30 cellular contexts compared by ENCODE assay signal in genomic region chr7:5330288-5330687, GRCh38.
"Had no signal": no experiment of that assay in that cellular context is flagged by ENCODE, and none has a peak within 500 bp of the region (broad histone marks: within the 10 kb centered on the region; RNA-seq: fewer than 3 reads in every experiment).

No MANE protein-coding gene starts in this region.

- DNase-seq: hippocampal formation; left colon; lower lobe of right lung; mammary epithelial cell; mesendoderm; naive B cell; natural killer cell; nephron progenitor cell; occipital lobe; ovary; retina; right cardiac atrium; sigmoid colon; small intestine; spleen; stimulated activated CD4-positive, alpha-beta T cell treated with anti-CD3 and anti-CD28 coated beads, Interleukin-4, amount 100 ng/mL, for 24 hours; stimulated activated naive CD4-positive, alpha-beta T cell; tibial artery; trophoblast cell; upper lobe of right lung; uterus had no signal

- H3K36me3 ChIP-seq: neural progenitor cell, ovary, uterus had no signal

- H3K9ac ChIP-seq: neural progenitor cell had no signal

- H3K27me3 ChIP-seq: left lung, neural progenitor cell, neutrophil, ovary, sigmoid colon, spleen, suprapubic skin, tibial artery, upper lobe of right lung, uterus had no signal

- H3K36me3 Mint-ChIP-seq: natural killer cell had no signal

- H3K27me3 Mint-ChIP-seq: naive B cell; stimulated activated naive CD8-positive, alpha-beta T cell treated with anti-CD3 and anti-CD28 coated beads, Interleukin-15, Interleukin-2, amounts not matched to agents 100 ng/mL and 50 ng/mL, for 24 hours had no signal

- H3K4me1 Mint-ChIP-seq: nephron progenitor cell, neural progenitor cell had no signal

- H3K4me1 ChIP-seq: lower lobe of right lung, neural progenitor cell, prostate gland, suprapubic skin, tibial artery, upper lobe of right lung, uterus had no signal

- H3K9me3 ChIP-seq: left lung, lower lobe of right lung, neutrophil, ovary, prostate gland, sigmoid colon, spleen, suprapubic skin, thoracic aorta, tibial artery, upper lobe of right lung, uterus had no signal

- H3K4me3 Mint-ChIP-seq: mesothelial cell of epicardium; nephron progenitor cell; neural progenitor cell; stimulated activated effector memory CD8-positive, alpha-beta T cell treated with anti-CD3 and anti-CD28 coated beads, Interleukin-12 subunit alpha, Interleukin-12 subunit beta, amount 100 ng/mL, for 72 hours; stimulated activated naive CD8-positive, alpha-beta T cell treated with anti-CD3 and anti-CD28 coated beads, Interleukin-15, Interleukin-2, amounts not matched to agents 100 ng/mL and 50 ng/mL, for 24 hours had no signal

- ATAC-seq: left colon; left lung; lower lobe of right lung; natural killer cell; right cardiac atrium; stimulated activated effector memory CD8-positive, alpha-beta T cell treated with anti-CD3 and anti-CD28 coated beads, Interleukin-12 subunit alpha, Interleukin-12 subunit beta, amount 100 ng/mL, for 72 hours; upper lobe of right lung had no signal

- H3K4me3 ChIP-seq: left lung, lower lobe of right lung, neural progenitor cell, ovary, prostate gland, sigmoid colon, spleen, suprapubic skin, thoracic aorta, tibial artery, upper lobe of right lung, uterus had no signal

- H3K27ac Mint-ChIP-seq: mesothelial cell of epicardium; nephron progenitor cell; neural progenitor cell; stimulated activated naive CD8-positive, alpha-beta T cell treated with anti-CD3 and anti-CD28 coated beads, Interleukin-15, Interleukin-2, amounts not matched to agents 100 ng/mL and 50 ng/mL, for 24 hours had no signal

- H3K27ac ChIP-seq: left lung, lower lobe of right lung, neural progenitor cell, ovary, prostate gland, sigmoid colon, suprapubic skin, thoracic aorta, tibial artery, upper lobe of right lung, uterus had no signal

- H3K9me3 Mint-ChIP-seq: mesothelial cell of epicardium; natural killer cell; neural progenitor cell; stimulated activated effector memory CD8-positive, alpha-beta T cell treated with anti-CD3 and anti-CD28 coated beads, Interleukin-12 subunit alpha, Interleukin-12 subunit beta, amount 100 ng/mL, for 72 hours; stimulated activated naive CD8-positive, alpha-beta T cell treated with anti-CD3 and anti-CD28 coated beads, Interleukin-15, Interleukin-2, amounts not matched to agents 100 ng/mL and 50 ng/mL, for 24 hours had no signal
